Comparison of ENCODE assay signal across 9 cellular contexts in the genomic region with DNA sequence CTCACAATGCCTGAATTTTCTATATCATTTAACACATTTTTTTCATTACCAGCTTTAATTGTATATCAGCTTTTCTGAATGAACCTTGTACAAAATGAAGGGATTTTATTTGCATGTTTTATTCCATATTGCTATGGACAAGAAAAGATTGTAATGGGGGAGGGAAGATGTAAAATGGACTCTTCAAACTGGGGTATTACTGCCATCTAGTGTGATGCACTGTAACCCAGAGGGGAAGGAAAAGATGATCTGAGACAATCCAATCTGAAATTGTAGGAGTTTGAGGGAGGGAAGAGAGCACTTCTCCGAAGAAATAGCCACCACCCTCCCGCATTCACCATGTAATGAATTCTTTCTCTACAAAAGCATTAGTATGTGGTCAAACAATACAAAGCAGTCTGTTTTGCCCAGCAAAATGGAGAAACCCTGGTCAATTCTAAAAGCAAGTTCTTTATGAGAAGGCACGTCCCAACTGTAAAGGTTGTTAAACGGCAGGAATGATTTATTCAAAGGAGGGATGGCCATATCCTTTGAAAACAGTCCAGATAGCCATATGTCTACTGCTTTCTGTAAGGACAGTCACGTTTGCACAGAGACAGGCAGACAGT.
DNase-seq lines count a peak whose midpoint lies in the region; ATAC-seq, FAIRE-seq and TF ChIP-seq lines count a peak whose summit lies in the region.
"Had no signal": no experiment of that assay in that cellular context is flagged by ENCODE, and none has a peak within 500 bp of the region (broad histone marks: within the 10 kb centered on the region; RNA-seq: fewer than 3 reads in every experiment).

No MANE protein-coding gene starts in this region.

- H2AFZ ChIP-seq in GM12878 (ENCODE audit: control insufficient read depth, low read depth, low read length), result no peak overlapping the region

- H3K27ac ChIP-seq in GM12878 (ENCODE audit: control insufficient read depth, insufficient read depth), result no peak overlapping the region

- CTCF ChIA-PET in GM12878 (lab: Yijun Ruan, JAX), result no interaction called here

- RAD21 ChIA-PET in GM12878 (lab: Charles Lee; ENCODE audit: unreplicated experiment), result no interaction called here

- TF ChIP-seq CTCF in D721Med (IDR thresholded peaks at IDR 0.05; ENCODE audit: insufficient read depth, missing control alignments), result peak; percentile 57
- peak in 1 of 3 experiments; percentile 44; a peak in 2 of 6 replicates for TF ChIP-seq CTCF in GM12878 (IDR thresholded peaks at IDR 0.05 in 2 of 3, conservative IDR thresholded peaks at IDR 0.05 in 1 of 3; ENCODE audit: control insufficient read depth in 2 of 3, extremely low read depth in 1 of 3, insufficient read depth in 1 of 3, low read depth in 3 of 3, low read length in 3 of 3)

- WGBS in GM12878 (ENCODE audit: insufficient coverage, insufficient replicate concordance, low lambda C conversion rate, missing lambda C conversion rate), result 23% methylated on average over 5 of the region's 5 CpGs

- no peak overlapping the region for H3K4me3 Mint-ChIP-seq in T-helper 17 cell
- H3K4me3 Mint-ChIP-seq: activated naive CD8-positive, alpha-beta T cell had no signal

- H3K4me2 ChIP-seq in GM12878 (ENCODE audit: control insufficient read depth, insufficient read depth), result no peak overlapping the region

- H3K4me1 Mint-ChIP-seq in T-helper 17 cell, result no peaks in the 10 kb centered on the region

- no peaks in the 10 kb centered on the region; a peak in 1 of 4 replicates for H3K27me3 ChIP-seq in GM12878 (replicated peaks in 1 of 2; ENCODE audit: control insufficient read depth in 2 of 2, insufficient read depth in 2 of 2, low read length in 1 of 2)

- ATAC-seq in GM12878, result no peak
- ATAC-seq in T-helper 17 cell, result no peak
- no peak for ATAC-seq in GM18873 (IDR thresholded peaks at IDR 0.05; ENCODE audit: low FRiP score, unreplicated experiment)

- H3K4me1 ChIP-seq in GM12878 (ENCODE audit: control insufficient read depth, insufficient read depth, low read length), result no peaks in the 10 kb centered on the region

- no peaks in the 10 kb centered on the region for H3K36me3 ChIP-seq in GM12878 (ENCODE audit: control insufficient read depth in 2 of 2, insufficient read depth in 2 of 2, low read length in 1 of 2)

- BruUV-seq in GM12878 (replicated peaks; lab: Mats Ljungman, UMichigan), result no TSS peak

- no peaks in the 10 kb centered on the region; the same call in 1 of the 2 replicates for H4K20me1 ChIP-seq in GM12878 (ENCODE audit: control insufficient read depth, insufficient read depth)

- no peak overlapping the region for H3K27ac Mint-ChIP-seq in T-helper 17 cell
- H3K27ac Mint-ChIP-seq: activated naive CD8-positive, alpha-beta T cell had no signal

- no peak overlapping the region for H3K9ac ChIP-seq in GM12878 (ENCODE audit: control insufficient read depth, insufficient read depth, low read length)

- H3K79me2 ChIP-seq in GM12878 (ENCODE audit: control insufficient read depth, insufficient read depth, low read length), result no peaks in the 10 kb centered on the region

- POLR2A ChIA-PET in GM12878 (lab: Charles Lee), result no interaction called here

- H3K4me3 ChIP-seq in GM12878, result no peak overlapping the region

- no peaks in the 10 kb centered on the region for H3K9me3 ChIP-seq in GM12878 (replicated peaks; ENCODE audit: control insufficient read depth, insufficient read depth, low read length)
- no peaks in the 10 kb centered on the region for H3K9me3 ChIP-seq in T-helper 17 cell (ENCODE audit: control insufficient read depth, low read length, poor library complexity, severe bottlenecking)

- in situ Hi-C loops in GM12878 (cut with MboI), result no loop called here

- no peak for DNase-seq in D721Med (ENCODE audit: insufficient read length, low spot score)
- DNase-seq in NCI-H2081 treated with DMSO at 0.1 percent for 48 hours (lab: John Stamatoyannopoulos, UW), result peak; percentile 44
- DNase-seq in GM12878 (ENCODE audit: low read depth, low spot score), result no peak
- peak; percentile 86 for DNase-seq in inferior parietal cortex (ENCODE audit: extremely low spot score)
- DNase-seq in GM19240 (ENCODE audit: insufficient read length, low spot score), result no peak
- DNase-seq in NK-92 (lab: John Stamatoyannopoulos, UW; ENCODE audit: unreplicated experiment), result no peak
- DNase-seq in T-helper 17 cell, result no peak

- no peaks in the 10 kb centered on the region for H3K36me3 Mint-ChIP-seq in T-helper 17 cell (ENCODE audit: low read depth)
- H3K36me3 Mint-ChIP-seq: activated naive CD8-positive, alpha-beta T cell had no signal

- peak; percentile 56 for TF ChIP-seq RAD21 in GM12878 (IDR thresholded peaks at IDR 0.05; ENCODE audit: insufficient read depth, low read depth, low read length)

- no peak for TF ChIP-seq POLR2A in GM12878 (IDR thresholded peaks at IDR 0.05; ENCODE audit: low read depth, low read length)

- no peak for TF ChIP-seq EP300 in GM12878 (IDR thresholded peaks at IDR 0.05; ENCODE audit: borderline replicate concordance in 1 of 2, control insufficient read depth in 1 of 2, low read depth in 2 of 2, low read length in 2 of 2)

- SMC1A ChIA-PET in GM12878 (lab: Charles Lee; ENCODE audit: uncharacterized antibody, unreplicated experiment), result interaction anchor here (1.0 to 1.3 kb wide), 2 partner anchors 10 to 56 kb away, joined by 3 read pairs; no protein-coding TSS in a partner anchor

- intact Hi-C loops in GM12878 (cut with micrococcal nuclease; ENCODE audit: unreplicated experiment), result no loop called here

- H3K27me3 Mint-ChIP-seq in T-helper 17 cell, result no peaks in the 10 kb centered on the region
- H3K27me3 Mint-ChIP-seq: activated naive CD8-positive, alpha-beta T cell had no signal

- peak; percentile 92 for FAIRE-seq in D721Med (lab: Jason Lieb, UNC)
- no peak for FAIRE-seq in GM12878 (lab: Jason Lieb, UNC)

TF ChIP-seq in GM12878, 131 proteins besides CTCF, POLR2A, EP300 and RAD21:
- TF ChIP-seq KDM1A (IDR thresholded peaks at IDR 0.05; ENCODE audit: borderline replicate concordance) (no peak), KLF5 (IDR thresholded peaks at IDR 0.05; ENCODE audit: partially characterized antibody) (no peak), RELB (IDR thresholded peaks at IDR 0.05; ENCODE audit: low read depth) (no peak), TCF12 (IDR thresholded peaks at IDR 0.05; ENCODE audit: low read depth, low read length) (no peak), SMAD1 (IDR thresholded peaks at IDR 0.05; ENCODE audit: low read depth, partially characterized antibody) (no peak), SMC3 (IDR thresholded peaks at IDR 0.05; ENCODE audit: borderline replicate concordance, low read length) (0 out of 2 replicates have a peak, but pooled peaks have one; percentile 21)

Comparison
In these comparisons a context has a peak if more than half of its experiments do, and no peak if none do; other contexts are left out.
1. DNase-seq: peak in NCI-H2081 treated with DMSO at 0.1 percent for 48 hours (single experiment) and inferior parietal cortex (single experiment); none in D721Med (single experiment), GM12878 (single experiment), GM19240 (single experiment), NK-92 (single experiment) and T-helper 17 cell (0 of 3).